15 cellular contexts compared by ENCODE assay signal in genomic region chr11:106306942-106307341, GRCh38.
A peak's percentile ranks its signal among the peaks of the same experiment; 100 is the strongest.
DNase-seq lines count a peak whose midpoint lies in the region; ATAC-seq and TF ChIP-seq lines count a peak whose summit lies in the region.
"Had no signal": no experiment of that assay in that cellular context is flagged by ENCODE, and none has a peak within 500 bp of the region (broad histone marks: within the 10 kb centered on the region; RNA-seq: fewer than 3 reads in every experiment).

No MANE protein-coding gene starts in this region.

- no peak overlapping the region for H3K27ac ChIP-seq in upper lobe of right lung
- H3K27ac ChIP-seq: neutrophil had no signal

- ATAC-seq in SK-N-SH treated with all-trans-retinoic acid at 6 μM for 48 hours, result peak; percentile 67
- ATAC-seq in Right ventricle myocardium superior (ENCODE audit: poor library complexity), result no peak
- ATAC-seq in upper lobe of right lung, result no peak
- ATAC-seq: activated T-cell treated with anti-CD3 and anti-CD28 coated beads, Interleukin-2, amount 50 U/mL, for 72 hours; GM23338 had no signal

- no peaks in the 10 kb centered on the region for H3K27me3 ChIP-seq in upper lobe of right lung
- H3K27me3 ChIP-seq: neutrophil had no signal

- in situ Hi-C loops in ACHN (cut with HindIII; ENCODE audit: low pct_ligation_motif_present, low pct_unique_long_range_greater_than_20kb, low sequenced_read_pairs), result no loop called here

- intact Hi-C loops in Right ventricle myocardium superior (cut with DNase I), result no loop called here
- intact Hi-C loops in upper lobe of right lung (cut with DNase I), result no loop called here

- H3K9me3 ChIP-seq in upper lobe of right lung, result no peaks in the 10 kb centered on the region
- H3K9me3 ChIP-seq: neutrophil had no signal

- peak; percentile 32 for DNase-seq in ACHN
- DNase-seq in HCEC 1CT, result peak; percentile 13
- peak; percentile 22 to 59 for DNase-seq in foreskin fibroblast
- no peak for DNase-seq in kidney tubule cell (ENCODE audit: low spot score)
- DNase-seq in Right ventricle myocardium superior, result no peak
- DNase-seq in upper lobe of right lung, result no peak
- no peak for DNase-seq in H4 (ENCODE audit: low spot score)
- DNase-seq: activated T-cell treated with anti-CD3 and anti-CD28 coated beads, Interleukin-2, amount 50 U/mL, for 72 hours; mesendoderm; NCI-H2081; NCI-H748 treated with DMSO at 0.1 percent for 48 hours; SHP77 treated with DMSO at 0.1 percent for 48 hours had no signal

- H3K4me3 ChIP-seq in foreskin fibroblast (ENCODE audit: low read depth in 1 of 2, low read length in 2 of 2) (no peak overlapping the region), upper lobe of right lung (no peak overlapping the region)
- H3K4me3 ChIP-seq: GM23338 had no signal

- TF ChIP-seq CTCF in foreskin fibroblast (IDR thresholded peaks at IDR 0.05; ENCODE audit: low read depth, low read length) (no peak), upper lobe of right lung (IDR thresholded peaks at IDR 0.05) (no peak)

- H3K4me1 ChIP-seq in upper lobe of right lung, result no peaks in the 10 kb centered on the region

- no peaks in the 10 kb centered on the region for H3K36me3 ChIP-seq in upper lobe of right lung
- H3K36me3 ChIP-seq: neutrophil had no signal

TF ChIP-seq in SK-N-SH treated with all-trans-retinoic acid at 6 μM for 48 hours, 23 proteins besides CTCF, POLR2A, EP300 and RAD21:
- TF ChIP-seq POU6F1 (CRISPR knock-in tag; IDR thresholded peaks at IDR 0.05; ENCODE audit: borderline replicate concordance, low read depth) (no peak), OSR1 (CRISPR knock-in tag; IDR thresholded peaks at IDR 0.05) (no peak), TSHZ2 (CRISPR knock-in tag; IDR thresholded peaks at IDR 0.05) (no peak), ZNF8 (CRISPR knock-in tag; IDR thresholded peaks at IDR 0.05) (no peak), ZC3H10 (CRISPR knock-in tag; IDR thresholded peaks at IDR 0.05) (no peak), ZFP30 (CRISPR knock-in tag; IDR thresholded peaks at IDR 0.05) (no peak), TOX (CRISPR knock-in tag; IDR thresholded peaks at IDR 0.05; ENCODE audit: borderline replicate concordance) (no peak), ZFP3 (CRISPR knock-in tag; IDR thresholded peaks at IDR 0.05) (no peak), ZNF70 (CRISPR knock-in tag; IDR thresholded peaks at IDR 0.05) (no peak), ESRRG (CRISPR knock-in tag; IDR thresholded peaks at IDR 0.05) (no peak), ARNTL (CRISPR knock-in tag; IDR thresholded peaks at IDR 0.05; ENCODE audit: borderline replicate concordance, low read depth) (no peak), PATZ1 (CRISPR knock-in tag; IDR thresholded peaks at IDR 0.05; ENCODE audit: borderline replicate concordance) (no peak), CSDC2 (CRISPR knock-in tag; IDR thresholded peaks at IDR 0.05) (no peak), RARB (CRISPR knock-in tag; IDR thresholded peaks at IDR 0.05) (no peak), ZNF565 (CRISPR knock-in tag; conservative IDR thresholded peaks at IDR 0.05; ENCODE audit: low read depth) (no peak), SNAI2 (CRISPR knock-in tag; IDR thresholded peaks at IDR 0.05) (no peak), CSRNP3 (CRISPR knock-in tag; IDR thresholded peaks at IDR 0.05) (no peak), BACH2 (CRISPR knock-in tag; IDR thresholded peaks at IDR 0.05; ENCODE audit: borderline replicate concordance) (no peak)

Comparison
In these comparisons a context has a peak if more than half of its experiments do, and no peak if none do; other contexts are left out.
1. DNase-seq: peak in ACHN (single experiment), HCEC 1CT (single experiment) and foreskin fibroblast (2 of 2); none in kidney tubule cell (single experiment), Right ventricle myocardium superior (single experiment), upper lobe of right lung (single experiment) and H4 (single experiment).